8 cellular contexts compared by ENCODE assay signal in genomic region chr7:2522780-2523433, GRCh38. TPM values are rescaled to one million over a fixed set of nuclear protein-coding genes. Genes with fewer than 3 reads are reported as not detected.
DNase-seq lines count a peak whose midpoint lies in the region; ATAC-seq and TF ChIP-seq lines count a peak whose summit lies in the region.

No MANE protein-coding gene starts in this region.

- 56% methylated on average over 19 of the region's 19 CpGs for WGBS in urinary bladder

- BruUV-seq in Calu3 (replicated peaks; lab: Mats Ljungman, UMichigan), result no TSS peak

- CTCF ChIA-PET in Calu3 (lab: Charles Lee), result interaction anchor here (0.6 to 1.8 kb wide), 7 partner anchors 12 to 79 kb away, joined by 3 to 8 read pairs (median 3); partner anchors contain the start of gene BRAT1

- H3K27ac ChIP-seq in brain microvascular endothelial cell, result no peak overlapping the region
- H3K27ac ChIP-seq in urinary bladder (ENCODE audit: low read depth), result peak overlapping the region; percentile 57

- in situ Hi-C loops in brain microvascular endothelial cell (cut with HindIII; ENCODE audit: low pct_ligation_motif_present, low sequenced_read_pairs), result no loop called here

- intact Hi-C loops in Calu3 (cut with micrococcal nuclease; ENCODE audit: unreplicated experiment), result loop anchor here (5.0 kb wide), 3 partner anchors 34 to 49 kb away; partner anchors contain the start of genes BRAT1, GRIFIN and IQCE

- H3K36me3 ChIP-seq in brain microvascular endothelial cell (replicated peaks) (peaks cover 9% of the 10 kb centered on the region), urinary bladder (ENCODE audit: insufficient read depth) (no peaks in the 10 kb centered on the region)

- no peak for TF ChIP-seq CTCF in Calu3 (IDR thresholded peaks at IDR 0.05; ENCODE audit: unreplicated experiment)
- no peak for TF ChIP-seq CTCF in brain microvascular endothelial cell (IDR thresholded peaks at IDR 0.05; ENCODE audit: low read depth, low read length, missing control alignments)

- H3K4me3 ChIP-seq in brain microvascular endothelial cell (ENCODE audit: low read depth, low read length), result peak overlapping the region; percentile 65
- H3K4me3 ChIP-seq in urinary bladder (ENCODE audit: low read depth, low read length), result peak overlapping the region; percentile 13

- peak overlapping the region; percentile 77 for H3K27ac Mint-ChIP-seq in Calu3 (ENCODE audit: unreplicated experiment)
- peak overlapping the region; percentile 77 for H3K27ac Mint-ChIP-seq in memory B cell

- H3K36me3 Mint-ChIP-seq in Calu3 (ENCODE audit: insufficient read depth, unreplicated experiment), result peaks cover 91% of the 10 kb centered on the region
- H3K36me3 Mint-ChIP-seq in memory B cell, result peaks cover 21% of the 10 kb centered on the region

- H3K4me3 Mint-ChIP-seq in Calu3 (ENCODE audit: low read depth, unreplicated experiment) (peak overlapping the region; percentile 99), memory B cell (peak overlapping the region; percentile 82)

- peaks cover 39% of the 10 kb centered on the region for H3K4me1 Mint-ChIP-seq in Calu3 (ENCODE audit: low read depth, unreplicated experiment)
- peaks cover 37% of the 10 kb centered on the region for H3K4me1 Mint-ChIP-seq in memory B cell

- H3K9me3 Mint-ChIP-seq in Calu3 (ENCODE audit: low read depth, unreplicated experiment) (no peaks in the 10 kb centered on the region), memory B cell (no peaks in the 10 kb centered on the region)

- H3K27me3 ChIP-seq in brain microvascular endothelial cell (replicated peaks), result no peaks in the 10 kb centered on the region

- no peaks in the 10 kb centered on the region for H3K4me1 ChIP-seq in urinary bladder (ENCODE audit: insufficient read depth)

- peak; percentile 86 for DNase-seq in Calu3
- peak; percentile 54 for DNase-seq in NCI-H2107 treated with DMSO at 0.1 percent for 48 hours (lab: John Stamatoyannopoulos, UW; ENCODE audit: unreplicated experiment)
- peak; percentile 71 for DNase-seq in brain microvascular endothelial cell
- no peak for DNase-seq in memory B cell (ENCODE audit: low spot score in 2 of 2)
- no peak for DNase-seq in effector CD8-positive, alpha-beta T cell (lab: John Stamatoyannopoulos, UW)
- no peak for DNase-seq in OCI-M1 (lab: John Stamatoyannopoulos, UW)
- DNase-seq in putamen (ENCODE audit: low spot score), result no peak

- no peak for ATAC-seq in memory B cell (ENCODE audit: low read depth)

- H3K27me3 Mint-ChIP-seq in Calu3 (ENCODE audit: unreplicated experiment) (no peaks in the 10 kb centered on the region), memory B cell (no peaks in the 10 kb centered on the region)

RNA-seq across cellular contexts. Expression of gene LFNG, which starts 3.3 kb away (rescaled TPM):
- total RNA-seq in Calu3 (2022) (46.8 and 59.1 TPM in 2 replicates), urinary bladder (16.8 TPM)
- polyA plus RNA-seq in urinary bladder, result 10.7 TPM

RNA-seq across cellular contexts. Expression of gene BRAT1, which starts 32.4 kb away (rescaled TPM):
- total RNA-seq in Calu3 (2022) (56.2 and 59.6 TPM in 2 replicates), urinary bladder (18.2 TPM)
- polyA plus RNA-seq in urinary bladder, result 30.9 TPM

RNA-seq across cellular contexts. Expression of gene IQCE, which starts 35.9 kb away (rescaled TPM):
- total RNA-seq in Calu3 (2022) (94.8 and 96.4 TPM in 2 replicates), urinary bladder (9.3 TPM)
- polyA plus RNA-seq in urinary bladder, result 8.9 TPM

RNA-seq across cellular contexts. Expression of gene GRIFIN, which starts 46.7 kb away (rescaled TPM):
- total RNA-seq in Calu3 (2022) (not detected in 2 replicates), urinary bladder (not detected)
- not detected for polyA plus RNA-seq in urinary bladder

Comparison
In these comparisons a context has a peak if more than half of its experiments do, and no peak if none do; other contexts are left out.
1. DNase-seq: peak in Calu3 (single experiment), NCI-H2107 treated with DMSO at 0.1 percent for 48 hours (single experiment) and brain microvascular endothelial cell (single experiment); none in memory B cell (0 of 2), effector CD8-positive, alpha-beta T cell (single experiment), OCI-M1 (single experiment) and putamen (single experiment).